In genomic region chr10:70478191-70479160, GRCh38 we compare ENCODE assay signal across 1 cellular context.
TF ChIP-seq lines count a peak whose summit lies in the region.

TSS of gene PALD1 (plus strand) at chr10:70478767. CDS start at chr10:70525952, 47,185 bp downstream.

TF ChIP-seq in HEK293, 187 proteins besides CTCF, POLR2A, EP300 and RAD21 (continued from another document and continues in another):
- TF ChIP-seq, protein P1, sequence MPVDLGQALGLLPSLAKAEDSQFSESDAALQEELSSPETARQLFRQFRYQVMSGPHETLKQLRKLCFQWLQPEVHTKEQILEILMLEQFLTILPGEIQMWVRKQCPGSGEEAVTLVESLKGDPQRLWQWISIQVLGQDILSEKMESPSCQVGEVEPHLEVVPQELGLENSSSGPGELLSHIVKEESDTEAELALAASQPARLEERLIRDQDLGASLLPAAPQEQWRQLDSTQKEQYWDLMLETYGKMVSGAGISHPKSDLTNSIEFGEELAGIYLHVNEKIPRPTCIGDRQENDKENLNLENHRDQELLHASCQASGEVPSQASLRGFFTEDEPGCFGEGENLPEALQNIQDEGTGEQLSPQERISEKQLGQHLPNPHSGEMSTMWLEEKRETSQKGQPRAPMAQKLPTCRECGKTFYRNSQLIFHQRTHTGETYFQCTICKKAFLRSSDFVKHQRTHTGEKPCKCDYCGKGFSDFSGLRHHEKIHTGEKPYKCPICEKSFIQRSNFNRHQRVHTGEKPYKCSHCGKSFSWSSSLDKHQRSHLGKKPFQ (tag by site-specific recombination; IDR thresholded peaks at IDR 0.05): no peak
- TF ChIP-seq TCF7L2 (IDR thresholded peaks at IDR 0.05; ENCODE audit: borderline replicate concordance, low read depth, low read length) (no peak), ZNF341 (tag by site-specific recombination; IDR thresholded peaks at IDR 0.05; ENCODE audit: low read depth) (peak; percentile 98), ZNF585B (tag by site-specific recombination; IDR thresholded peaks at IDR 0.05) (no peak), ZNF701 (tag by site-specific recombination; IDR thresholded peaks at IDR 0.05) (no peak), ZNF654 (tag by site-specific recombination; IDR thresholded peaks at IDR 0.05; ENCODE audit: low read depth) (no peak), ZNF214 (tag by site-specific recombination; IDR thresholded peaks at IDR 0.05; ENCODE audit: borderline replicate concordance) (no peak), ZNF692 (tag by site-specific recombination; IDR thresholded peaks at IDR 0.05) (peak; percentile 63; the same call in 1 of the 2 replicates), ZNF184 (tag by site-specific recombination; IDR thresholded peaks at IDR 0.05) (no peak), ZNF473 (tag by site-specific recombination; IDR thresholded peaks at IDR 0.05) (no peak), YY1 (tag by site-specific recombination; IDR thresholded peaks at IDR 0.05) (no peak), ZFHX2 (tag by site-specific recombination; conservative IDR thresholded peaks at IDR 0.05) (peak; percentile 36; the same call in 1 of the 2 replicates), ZNF148 (tag by site-specific recombination; IDR thresholded peaks at IDR 0.05; ENCODE audit: borderline replicate concordance) (no peak), ZNF510 (tag by site-specific recombination; IDR thresholded peaks at IDR 0.05; ENCODE audit: insufficient replicate concordance) (no peak), ZNF501 (tag by site-specific recombination; IDR thresholded peaks at IDR 0.05) (peak; percentile 81), ZIC2 (tag by site-specific recombination; IDR thresholded peaks at IDR 0.05) (peak; percentile 79), ZNF423 (tag by site-specific recombination; IDR thresholded peaks at IDR 0.05) (0 out of 2 replicates have a peak, but pooled peaks have one; percentile 28), ZNF335 (tag by site-specific recombination; conservative IDR thresholded peaks at IDR 0.05) (peak; percentile 96; the same call in 1 of the 2 replicates), ZNF133 (tag by site-specific recombination; IDR thresholded peaks at IDR 0.05) (no peak), GLIS2 (tag by site-specific recombination; IDR thresholded peaks at IDR 0.05) (no peak), ZBTB17 (tag by site-specific recombination; IDR thresholded peaks at IDR 0.05) (peak; percentile 72), ZNF366 (tag by site-specific recombination; conservative IDR thresholded peaks at IDR 0.05) (no peak), ZFP69B (tag by site-specific recombination; IDR thresholded peaks at IDR 0.05) (peak; percentile 54; the same call in 1 of the 2 replicates), ZNF302 (tag by site-specific recombination; IDR thresholded peaks at IDR 0.05; ENCODE audit: low read depth) (no peak), ZNF518A (tag by site-specific recombination; conservative IDR thresholded peaks at IDR 0.05; ENCODE audit: low read depth) (no peak), ZFP41 (tag by site-specific recombination; IDR thresholded peaks at IDR 0.05; ENCODE audit: borderline replicate concordance) (no peak), ZNF549 (tag by site-specific recombination; IDR thresholded peaks at IDR 0.05) (no peak), ZNF514 (tag by site-specific recombination; IDR thresholded peaks at IDR 0.05) (no peak), ZNF645 (tag by site-specific recombination; IDR thresholded peaks at IDR 0.05) (no peak), OSR2 (tag by site-specific recombination; IDR thresholded peaks at IDR 0.05) (no peak), ZFP37 (tag by site-specific recombination; IDR thresholded peaks at IDR 0.05) (0 out of 2 replicates have a peak, but pooled peaks have one; percentile 47), ZNF624 (tag by site-specific recombination; IDR thresholded peaks at IDR 0.05) (no peak), SP7 (tag by site-specific recombination; IDR thresholded peaks at IDR 0.05) (no peak), ZNF211 (tag by site-specific recombination; IDR thresholded peaks at IDR 0.05; ENCODE audit: low read depth) (no peak), SETDB1 (IDR thresholded peaks at IDR 0.05; ENCODE audit: insufficient read length, low read length) (no peak), ZNF16 (tag by site-specific recombination; IDR thresholded peaks at IDR 0.05; ENCODE audit: low read depth) (no peak), ZNF404 (tag by site-specific recombination; IDR thresholded peaks at IDR 0.05) (no peak), ZNF398 (tag by site-specific recombination; IDR thresholded peaks at IDR 0.05) (no peak), HOXD13 (CRISPR knock-in tag; IDR thresholded peaks at IDR 0.05; ENCODE audit: borderline replicate concordance) (no peak)
- TF ChIP-seq, protein P2, sequence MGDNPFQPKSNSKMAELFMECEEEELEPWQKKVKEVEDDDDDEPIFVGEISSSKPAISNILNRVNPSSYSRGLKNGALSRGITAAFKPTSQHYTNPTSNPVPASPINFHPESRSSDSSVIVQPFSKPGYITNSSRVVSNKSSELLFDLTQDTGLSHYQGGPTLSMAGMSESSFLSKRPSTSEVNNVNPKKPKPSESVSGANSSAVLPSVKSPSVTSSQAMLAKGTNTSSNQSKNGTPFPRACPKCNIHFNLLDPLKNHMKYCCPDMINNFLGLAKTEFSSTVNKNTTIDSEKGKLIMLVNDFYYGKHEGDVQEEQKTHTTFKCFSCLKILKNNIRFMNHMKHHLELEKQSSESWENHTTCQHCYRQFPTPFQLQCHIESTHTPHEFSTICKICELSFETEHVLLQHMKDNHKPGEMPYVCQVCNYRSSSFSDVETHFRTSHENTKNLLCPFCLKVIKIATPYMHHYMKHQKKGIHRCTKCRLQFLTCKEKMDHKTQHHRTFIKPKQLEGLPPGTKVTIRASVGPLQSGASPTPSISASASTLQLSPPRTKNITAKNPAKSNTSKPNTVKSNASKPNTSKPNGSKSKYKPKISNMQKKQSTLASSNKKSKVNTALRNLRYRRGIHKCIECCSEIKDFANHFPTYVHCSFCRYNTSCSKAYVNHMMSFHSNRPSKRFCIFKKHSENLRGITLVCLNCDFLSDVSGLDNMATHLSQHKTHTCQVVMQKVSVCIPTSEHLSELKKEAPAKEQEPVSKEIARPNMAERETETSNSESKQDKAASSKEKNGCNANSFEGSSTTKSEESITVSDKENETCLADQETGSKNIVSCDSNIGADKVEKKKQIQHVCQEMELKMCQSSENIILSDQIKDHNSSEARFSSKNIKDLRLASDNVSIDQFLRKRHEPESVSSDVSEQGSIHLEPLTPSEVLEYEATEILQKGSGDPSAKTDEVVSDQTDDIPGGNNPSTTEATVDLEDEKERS (tag by site-specific recombination; IDR thresholded peaks at IDR 0.05): no peak
- TF ChIP-seq, protein P3, sequence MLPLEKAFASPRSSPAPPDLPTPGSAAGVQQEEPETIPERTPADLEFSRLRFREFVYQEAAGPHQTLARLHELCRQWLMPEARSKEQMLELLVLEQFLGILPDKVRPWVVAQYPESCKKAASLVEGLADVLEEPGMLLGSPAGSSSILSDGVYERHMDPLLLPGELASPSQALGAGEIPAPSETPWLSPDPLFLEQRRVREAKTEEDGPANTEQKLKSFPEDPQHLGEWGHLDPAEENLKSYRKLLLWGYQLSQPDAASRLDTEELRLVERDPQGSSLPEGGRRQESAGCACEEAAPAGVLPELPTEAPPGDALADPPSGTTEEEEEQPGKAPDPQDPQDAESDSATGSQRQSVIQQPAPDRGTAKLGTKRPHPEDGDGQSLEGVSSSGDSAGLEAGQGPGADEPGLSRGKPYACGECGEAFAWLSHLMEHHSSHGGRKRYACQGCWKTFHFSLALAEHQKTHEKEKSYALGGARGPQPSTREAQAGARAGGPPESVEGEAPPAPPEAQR (tag by site-specific recombination; IDR thresholded peaks at IDR 0.05): no peak
- TF ChIP-seq, protein P4, sequence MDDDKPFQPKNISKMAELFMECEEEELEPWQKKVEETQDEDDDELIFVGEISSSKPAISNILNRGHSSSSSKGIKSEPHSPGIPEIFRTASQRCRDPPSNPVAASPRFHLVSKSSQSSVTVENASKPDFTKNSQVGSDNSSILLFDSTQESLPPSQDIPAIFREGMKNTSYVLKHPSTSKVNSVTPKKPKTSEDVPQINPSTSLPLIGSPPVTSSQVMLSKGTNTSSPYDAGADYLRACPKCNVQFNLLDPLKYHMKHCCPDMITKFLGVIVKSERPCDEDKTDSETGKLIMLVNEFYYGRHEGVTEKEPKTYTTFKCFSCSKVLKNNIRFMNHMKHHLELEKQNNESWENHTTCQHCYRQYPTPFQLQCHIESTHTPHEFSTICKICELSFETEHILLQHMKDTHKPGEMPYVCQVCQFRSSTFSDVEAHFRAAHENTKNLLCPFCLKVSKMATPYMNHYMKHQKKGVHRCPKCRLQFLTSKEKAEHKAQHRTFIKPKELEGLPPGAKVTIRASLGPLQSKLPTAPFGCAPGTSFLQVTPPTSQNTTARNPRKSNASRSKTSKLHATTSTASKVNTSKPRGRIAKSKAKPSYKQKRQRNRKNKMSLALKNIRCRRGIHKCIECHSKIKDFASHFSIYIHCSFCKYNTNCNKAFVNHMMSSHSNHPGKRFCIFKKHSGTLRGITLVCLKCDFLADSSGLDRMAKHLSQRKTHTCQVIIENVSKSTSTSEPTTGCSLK (tag by site-specific recombination; IDR thresholded peaks at IDR 0.05): no peak
